ENCODE assay signal across 12 cellular contexts in the genomic region with DNA sequence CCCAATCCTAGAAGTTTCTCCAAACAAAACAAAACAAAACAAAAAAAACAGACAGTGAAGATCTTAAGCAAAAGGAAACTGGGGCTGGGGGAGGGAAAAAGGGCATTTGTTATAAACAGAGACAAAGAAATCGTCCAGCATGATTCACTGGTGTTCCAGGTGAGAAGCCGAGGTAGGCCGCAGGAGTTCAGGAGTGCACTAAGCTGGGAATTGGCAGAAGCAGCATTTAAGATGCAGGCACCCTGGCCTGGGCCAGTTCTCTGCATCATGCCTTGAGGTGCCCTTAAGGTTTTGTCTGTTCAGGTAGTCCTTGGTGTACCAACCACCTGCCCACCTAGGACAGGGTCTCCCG. TPM values are rescaled to one million over a fixed set of nuclear protein-coding genes. Genes with fewer than 3 reads are reported as not detected.
A peak's percentile ranks its signal among the peaks of the same experiment; 100 is the strongest.
DNase-seq lines count a peak whose midpoint lies in the region; ATAC-seq and TF ChIP-seq lines count a peak whose summit lies in the region.
"Had no signal": no experiment of that assay in that cellular context is flagged by ENCODE, and none has a peak within 500 bp of the region (broad histone marks: within the 10 kb centered on the region; RNA-seq: fewer than 3 reads in every experiment).

No MANE protein-coding gene starts in this region.

- no peaks in the 10 kb centered on the region for H3K27me3 ChIP-seq in AG04450 (ENCODE audit: control insufficient read depth, insufficient read depth, low read length)
- no peaks in the 10 kb centered on the region for H3K27me3 ChIP-seq in RWPE2 (ENCODE audit: insufficient read depth, poor library complexity, severe bottlenecking)

- ATAC-seq in RWPE2 (ENCODE audit: low read depth) (peak; percentile 13), HG03097 (IDR thresholded peaks at IDR 0.05; ENCODE audit: low FRiP score, unreplicated experiment) (no peak)
- ATAC-seq: stimulated activated naive CD8-positive, alpha-beta T cell treated with anti-CD3 and anti-CD28 coated beads, Interleukin-15, amount 100 ng/mL, for 72 hours had no signal

- no peaks in the 10 kb centered on the region for H3K9me3 Mint-ChIP-seq in progenitor cell of endocrine pancreas (ENCODE audit: low read depth)

- no peak overlapping the region for H3K4me3 Mint-ChIP-seq in progenitor cell of endocrine pancreas (ENCODE audit: low read depth)
- H3K4me3 Mint-ChIP-seq: stimulated activated naive CD8-positive, alpha-beta T cell treated with anti-CD3 and anti-CD28 coated beads, Interleukin-15, amount 100 ng/mL, for 72 hours had no signal

- H3K27me3 Mint-ChIP-seq in progenitor cell of endocrine pancreas, result peaks cover 80% of the 10 kb centered on the region

- H3K9me3 ChIP-seq in AG04450 (ENCODE audit: control insufficient read depth, insufficient read depth, low read length), result no peaks in the 10 kb centered on the region; the same call in 1 of the 2 replicates
- no peaks in the 10 kb centered on the region for H3K9me3 ChIP-seq in RWPE2 (ENCODE audit: severe bottlenecking)

- H3K4me3 ChIP-seq in AG04450 (ENCODE audit: low read depth, low read length) (peak overlapping the region; percentile 59), RWPE2 (ENCODE audit: severe bottlenecking) (no peak overlapping the region), fibroblast of pulmonary artery (replicated peaks; ENCODE audit: low read depth, low read length) (peak overlapping the region; percentile 12)

- H3K4me1 Mint-ChIP-seq in progenitor cell of endocrine pancreas (ENCODE audit: low read depth), result peaks cover 13% of the 10 kb centered on the region

- peaks cover 59% of the 10 kb centered on the region for H3K4me1 ChIP-seq in RWPE2 (ENCODE audit: insufficient read depth, poor library complexity, severe bottlenecking)

- POLR2A ChIA-PET in AG04450 (lab: Yijun Ruan, JAX), result interaction anchor here (0.6 to 6.6 kb wide), 8 partner anchors 8 to 681 kb away, joined by 3 to 138 read pairs (median 5); a partner anchor contains a TSS

- H3K27ac Mint-ChIP-seq in progenitor cell of endocrine pancreas, result peak overlapping the region; percentile 69
- H3K27ac Mint-ChIP-seq: stimulated activated naive CD8-positive, alpha-beta T cell treated with anti-CD3 and anti-CD28 coated beads, Interleukin-15, amount 100 ng/mL, for 72 hours had no signal

- peaks cover 38% of the 10 kb centered on the region for H3K36me3 Mint-ChIP-seq in progenitor cell of endocrine pancreas (ENCODE audit: insufficient read depth)

- no peak for DNase-seq in AG04450 (ENCODE audit: low read depth, low spot score)
- peak; percentile 66 for DNase-seq in RWPE2 (ENCODE audit: low spot score)
- DNase-seq in fibroblast of pulmonary artery (ENCODE audit: low read depth), result no peak
- no peak for DNase-seq in progenitor cell of endocrine pancreas (ENCODE audit: low spot score, unreplicated experiment)
- no peak for DNase-seq in pons (ENCODE audit: low spot score)
- no peak for DNase-seq in activated CD4-positive, CD25-positive, alpha-beta regulatory T cell (lab: John Stamatoyannopoulos, UW)
- no peak for DNase-seq in NCI-H187 treated with DMSO at 0.1 percent for 48 hours (lab: John Stamatoyannopoulos, UW)
- DNase-seq: anterior cingulate cortex; NCI-H187; NCI-H524; stimulated activated naive CD8-positive, alpha-beta T cell treated with anti-CD3 and anti-CD28 coated beads, Interleukin-15, amount 100 ng/mL, for 72 hours had no signal

- CTCF ChIA-PET in AG04450 (lab: Charles Lee), result interaction anchor here (1.1 to 3.1 kb wide), 5 partner anchors 10 to 692 kb away, joined by 3 to 9 read pairs (median 4); no protein-coding TSS in a partner anchor

- peak overlapping the region; percentile 93 for H3K27ac ChIP-seq in AG04450 (ENCODE audit: low read depth, low read length)
- peak overlapping the region; percentile 96 for H3K27ac ChIP-seq in RWPE2 (ENCODE audit: poor library complexity, severe bottlenecking)

- peaks cover 69% of the 10 kb centered on the region for H3K36me3 ChIP-seq in RWPE2 (ENCODE audit: low read depth)

- TF ChIP-seq CTCF in AG04450 (IDR thresholded peaks at IDR 0.05; ENCODE audit: low read depth, low read length), result no peak
- TF ChIP-seq CTCF in RWPE2 (IDR thresholded peaks at IDR 0.05; ENCODE audit: poor library complexity, severe bottlenecking), result no peak
- no peak for TF ChIP-seq CTCF in fibroblast of pulmonary artery (IDR thresholded peaks at IDR 0.05; ENCODE audit: low read length, missing control alignments)
- no peak for TF ChIP-seq CTCF in progenitor cell of endocrine pancreas (IDR thresholded peaks at IDR 0.05; ENCODE audit: unreplicated experiment)

RNA-seq across cellular contexts. Expression of a gene that starts 11.2 kb away (rescaled TPM):
- 42.2 and 54.8 TPM in 2 replicates for polyA plus RNA-seq in AG04450 (2011; rRNA removed)
- polyA minus RNA-seq in AG04450 (2011; rRNA and poly(A)+ RNA removed), result 73.0 and 74.6 TPM in 2 replicates
- total RNA-seq in progenitor cell of endocrine pancreas, result 16.3 and 22.7 TPM in 2 replicates
